ENCODE assay signal across 1 cellular context in the genomic region with DNA sequence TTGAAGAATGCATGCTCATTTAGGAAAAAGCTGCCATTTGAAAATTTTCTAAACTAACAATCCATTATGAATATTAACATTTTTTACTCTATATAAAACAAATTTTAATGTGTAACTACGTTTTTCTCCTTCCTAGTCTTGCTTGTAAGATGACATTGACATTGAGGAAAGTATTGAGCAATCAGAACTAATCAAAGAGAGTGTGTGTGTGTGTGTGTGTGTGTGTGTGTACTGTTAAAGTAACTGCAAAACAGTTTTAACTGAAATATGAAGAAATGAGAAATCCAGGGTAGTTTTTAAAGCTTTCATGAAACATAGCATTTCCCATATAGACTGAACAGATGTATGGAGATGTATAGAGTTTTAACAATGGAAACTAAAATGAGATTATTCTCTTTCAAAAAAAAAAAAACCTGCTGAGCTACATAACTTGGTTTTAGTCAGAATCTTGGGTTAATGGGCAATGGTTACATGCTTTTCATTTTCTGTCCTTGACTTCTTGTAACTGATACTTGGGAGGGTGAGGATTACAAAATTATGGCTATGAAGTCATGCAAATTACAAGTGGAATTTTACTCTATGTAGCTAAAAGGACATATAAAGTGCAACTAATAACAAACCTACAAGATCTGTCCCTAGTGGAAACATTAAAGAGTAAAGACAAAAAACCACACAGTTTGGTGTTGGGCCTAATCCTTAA.
TF ChIP-seq lines count a peak whose summit lies in the region.

No MANE protein-coding gene starts in this region.

TF ChIP-seq in IMR-90, 13 proteins besides CTCF, POLR2A, EP300 and RAD21:
- TF ChIP-seq FOS (IDR thresholded peaks at IDR 0.05; ENCODE audit: low read depth, low read length) (no peak), RCOR1 (IDR thresholded peaks at IDR 0.05; ENCODE audit: insufficient replicate concordance, low read length) (no peak), CEBPB (IDR thresholded peaks at IDR 0.05; ENCODE audit: low read depth, low read length) (peak; percentile 61)
- TF ChIP-seq, protein P1, sequence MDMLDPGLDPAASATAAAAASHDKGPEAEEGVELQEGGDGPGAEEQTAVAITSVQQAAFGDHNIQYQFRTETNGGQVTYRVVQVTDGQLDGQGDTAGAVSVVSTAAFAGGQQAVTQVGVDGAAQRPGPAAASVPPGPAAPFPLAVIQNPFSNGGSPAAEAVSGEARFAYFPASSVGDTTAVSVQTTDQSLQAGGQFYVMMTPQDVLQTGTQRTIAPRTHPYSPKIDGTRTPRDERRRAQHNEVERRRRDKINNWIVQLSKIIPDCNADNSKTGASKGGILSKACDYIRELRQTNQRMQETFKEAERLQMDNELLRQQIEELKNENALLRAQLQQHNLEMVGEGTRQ (IDR thresholded peaks at IDR 0.05; ENCODE audit: low read depth, low read length) = no peak
